Comparison of ENCODE assay signal across 16 cellular contexts in genomic region chr17:6100891-6101290, GRCh38. TPM values are rescaled to one million over a fixed set of nuclear protein-coding genes. Genes with fewer than 3 reads are reported as not detected.
A peak's percentile ranks its signal among the peaks of the same experiment; 100 is the strongest.
DNase-seq lines count a peak whose midpoint lies in the region; ATAC-seq and TF ChIP-seq lines count a peak whose summit lies in the region.
"Had no signal": no experiment of that assay in that cellular context is flagged by ENCODE, and none has a peak within 500 bp of the region (broad histone marks: within the 10 kb centered on the region; RNA-seq: fewer than 3 reads in every experiment).

No MANE protein-coding gene starts in this region.

- H3K4me3 ChIP-seq in HUES48 (ENCODE audit: low read depth, low read length) (no peak overlapping the region), iPS-20b (ENCODE audit: low read length) (no peak overlapping the region)
- H3K4me3 ChIP-seq: GM23248 had no signal

- CTCF ChIA-PET in WTC11 (lab: Charles Lee): interaction anchor here (1.4 to 1.8 kb wide), 3 partner anchors 29 to 335 kb away, joined by 5 read pairs; no protein-coding TSS in a partner anchor
- CTCF ChIA-PET in activated CD8-positive, alpha-beta T cell treated with anti-CD3 and anti-CD28 coated beads for 36 hours (lab: Charles Lee): no interaction called here

- H3K27me3 Mint-ChIP-seq in WTC11 (ENCODE audit: low read depth): no peaks in the 10 kb centered on the region
- H3K27me3 Mint-ChIP-seq in activated CD8-positive, alpha-beta T cell treated with anti-CD3 and anti-CD28 coated beads for 36 hours: peaks cover 2% of the 10 kb centered on the region

- H3K27ac Mint-ChIP-seq in WTC11: peak overlapping the region; percentile 88
- no peak overlapping the region for H3K27ac Mint-ChIP-seq in activated CD8-positive, alpha-beta T cell treated with anti-CD3 and anti-CD28 coated beads for 36 hours
- H3K27ac Mint-ChIP-seq: CD4-positive, alpha-beta T cell had no signal

- H3K27me3 ChIP-seq in HUES48 (ENCODE audit: control insufficient read depth, insufficient read depth, low read length) (no peaks in the 10 kb centered on the region), iPS-20b (ENCODE audit: insufficient read depth, low read length) (no peaks in the 10 kb centered on the region)

- DNase-seq in WTC11 (ENCODE audit: low spot score): no peak
- peak; percentile 18 for DNase-seq in sciatic nerve (ENCODE audit: low spot score)
- no peak for DNase-seq in NCI-H526 (lab: John Stamatoyannopoulos, UW)
- no peak for DNase-seq in activated CD8-positive, alpha-beta T cell treated with anti-CD3 and anti-CD28 coated beads for 36 hours
- DNase-seq in NCI-H748 (lab: John Stamatoyannopoulos, UW; ENCODE audit: unreplicated experiment): no peak
- DNase-seq: ACHN; AML-193; Caco-2; CD4-positive, alpha-beta T cell; GM23248; H7 had no signal

- H3K36me3 ChIP-seq in HUES48 (ENCODE audit: control insufficient read depth, insufficient read depth, low read length) (peaks cover 9% of the 10 kb centered on the region), iPS-20b (ENCODE audit: insufficient read depth, low read depth, low read length) (peaks cover 34% of the 10 kb centered on the region; the same call in 1 of the 2 replicates)

- no peak for TF ChIP-seq CTCF in WTC11 (IDR thresholded peaks at IDR 0.05)
- TF ChIP-seq CTCF in activated CD8-positive, alpha-beta T cell treated with anti-CD3 and anti-CD28 coated beads for 36 hours (IDR thresholded peaks at IDR 0.05): no peak

- POLR2A ChIA-PET in WTC11 (lab: Charles Lee): no interaction called here
- POLR2A ChIA-PET in activated CD8-positive, alpha-beta T cell treated with anti-CD3 and anti-CD28 coated beads for 36 hours (lab: Charles Lee): interaction anchor here (0.6 kb wide), 1 partner anchor 72 kb away, joined by 3 read pairs; no protein-coding TSS in a partner anchor

- H3K9ac ChIP-seq in HUES48 (ENCODE audit: low read depth, low read length) (no peak overlapping the region), iPS-20b (ENCODE audit: low read depth, low read length) (peak overlapping the region; percentile 1; the same call in 1 of the 2 replicates)
- H3K9ac ChIP-seq: GM23248 had no signal

- ATAC-seq in WTC11: no peak
- no peak for ATAC-seq in sciatic nerve
- ATAC-seq in GM18502 (IDR thresholded peaks at IDR 0.05; ENCODE audit: poor library complexity, unreplicated experiment): no peak
- no peak for ATAC-seq in activated CD8-positive, alpha-beta T cell treated with anti-CD3 and anti-CD28 coated beads for 36 hours

- H3K9me3 ChIP-seq in HUES48 (ENCODE audit: control insufficient read depth, insufficient read depth, low read length) (no peaks in the 10 kb centered on the region), iPS-20b (ENCODE audit: insufficient read depth, low read depth, low read length) (no peaks in the 10 kb centered on the region)
- H3K9me3 ChIP-seq: Caco-2 had no signal

- intact Hi-C loops in sciatic nerve (cut with DNase I): no loop called here
- intact Hi-C loops in activated CD8-positive, alpha-beta T cell treated with anti-CD3 and anti-CD28 coated beads for 36 hours (cut with micrococcal nuclease): no loop called here

- no peak overlapping the region; the same call in 1 of the 2 replicates for H3K4me3 Mint-ChIP-seq in WTC11
- no peak overlapping the region for H3K4me3 Mint-ChIP-seq in activated CD8-positive, alpha-beta T cell treated with anti-CD3 and anti-CD28 coated beads for 36 hours
- H3K4me3 Mint-ChIP-seq: CD4-positive, alpha-beta T cell had no signal

- peaks cover 58% of the 10 kb centered on the region for H3K36me3 Mint-ChIP-seq in WTC11
- H3K36me3 Mint-ChIP-seq in activated CD8-positive, alpha-beta T cell treated with anti-CD3 and anti-CD28 coated beads for 36 hours (ENCODE audit: low read depth): no peaks in the 10 kb centered on the region

- H3K27ac ChIP-seq in HUES48 (ENCODE audit: low read depth, low read length) (peak overlapping the region; percentile 88), iPS-20b (ENCODE audit: low read length) (peak overlapping the region; percentile 19)
- H3K27ac ChIP-seq: C4-2B, GM23248 had no signal

- H3K4me1 Mint-ChIP-seq in WTC11: peaks cover 62% of the 10 kb centered on the region
- no peaks in the 10 kb centered on the region for H3K4me1 Mint-ChIP-seq in activated CD8-positive, alpha-beta T cell treated with anti-CD3 and anti-CD28 coated beads for 36 hours (ENCODE audit: low read depth)

- H3K4me1 ChIP-seq in HUES48 (ENCODE audit: control insufficient read depth, insufficient read depth, low read length): peaks cover 42% of the 10 kb centered on the region
- H3K4me1 ChIP-seq in iPS-20b (ENCODE audit: insufficient read depth, low read length): peaks cover 37% of the 10 kb centered on the region
- H3K4me1 ChIP-seq: Caco-2 had no signal

- peaks cover 2% of the 10 kb centered on the region for H3K9me3 Mint-ChIP-seq in WTC11
- H3K9me3 Mint-ChIP-seq in activated CD8-positive, alpha-beta T cell treated with anti-CD3 and anti-CD28 coated beads for 36 hours: no peaks in the 10 kb centered on the region
- H3K9me3 Mint-ChIP-seq: CD4-positive, alpha-beta T cell had no signal

TF ChIP-seq in WTC11, 78 proteins besides CTCF, POLR2A, EP300 and RAD21:
- TF ChIP-seq ETV6 (CRISPR knock-in tag; IDR thresholded peaks at IDR 0.05) (no peak), ZNF281 (CRISPR knock-in tag; IDR thresholded peaks at IDR 0.05) (no peak), ATF1 (CRISPR knock-in tag; IDR thresholded peaks at IDR 0.05) (no peak), SMAD4 (CRISPR knock-in tag; IDR thresholded peaks at IDR 0.05) (no peak), STAT6 (CRISPR knock-in tag; conservative IDR thresholded peaks at IDR 0.05; ENCODE audit: low read depth) (no peak), JUN (CRISPR knock-in tag; IDR thresholded peaks at IDR 0.05) (no peak), ZBTB21 (CRISPR knock-in tag; IDR thresholded peaks at IDR 0.05; ENCODE audit: borderline replicate concordance) (no peak), ELF4 (CRISPR knock-in tag; IDR thresholded peaks at IDR 0.05; ENCODE audit: low read depth) (no peak), NR1H2 (CRISPR knock-in tag; IDR thresholded peaks at IDR 0.05) (no peak), ZSCAN18 (CRISPR knock-in tag; IDR thresholded peaks at IDR 0.05) (no peak), USF2 (CRISPR knock-in tag; IDR thresholded peaks at IDR 0.05) (no peak), ZNF671 (CRISPR knock-in tag; IDR thresholded peaks at IDR 0.05) (no peak)

RNA-seq across cellular contexts. Expression of gene WSCD1, which starts 30.7 kb away (rescaled TPM):
- total RNA-seq in WTC11 (2021): 57.5 to 80.2 TPM (median 71.9 TPM) in 3 replicates
- 4.8 TPM for total RNA-seq in sciatic nerve
- total RNA-seq in activated CD8-positive, alpha-beta T cell treated with anti-CD3 and anti-CD28 coated beads for 36 hours: under 1 TPM in 1 of 2 experiments, not detected in 1; 0.05 TPM
- total RNA-seq: Caco-2; CD4-positive, alpha-beta T cell; HT-29 had no signal

Comparison
In these comparisons a context has a peak if more than half of its experiments do, and no peak if none do; other contexts are left out.
1. RNA of gene WSCD1, which starts 30.7 kb away (total RNA-seq): 57.5 to 80.2 TPM in WTC11; 4.8 TPM in sciatic nerve (single experiment) and 0.05 TPM in activated CD8-positive, alpha-beta T cell treated with anti-CD3 and anti-CD28 coated beads for 36 hours; every median in the first group is over 10 times any median in the second.